Comparison of ENCODE assay signal across 8 cellular contexts in genomic region chr7:95396136-95397032, GRCh38. TPM values are rescaled to one million over a fixed set of nuclear protein-coding genes. Genes with fewer than 3 reads are reported as not detected.
DNase-seq lines count a peak whose midpoint lies in the region; ATAC-seq, FAIRE-seq and TF ChIP-seq lines count a peak whose summit lies in the region.

Gene PON3, minus strand, starts transcription at chr7:95396375. Its CDS starts 25 bp downstream, at chr7:95396350.

- no peaks in the 10 kb centered on the region for H3K9me3 ChIP-seq in breast epithelium
- no peaks in the 10 kb centered on the region for H3K9me3 ChIP-seq in lower lobe of right lung

- H3K36me3 ChIP-seq in KMS-11 (ENCODE audit: insufficient read depth) (no peaks in the 10 kb centered on the region; the same call in 1 of the 2 replicates), breast epithelium (no peaks in the 10 kb centered on the region), lower lobe of right lung (no peaks in the 10 kb centered on the region)

- peak within 1 kb of the TSS; percentile 9; the same call in 1 of the 2 replicates for H3K9ac ChIP-seq in KMS-11

- peak within 1 kb of the TSS; percentile 50 for H2AFZ ChIP-seq in KMS-11 (ENCODE audit: low read depth)

- H3K79me2 ChIP-seq in KMS-11 (ENCODE audit: insufficient read depth, low read depth): no peaks in the 10 kb centered on the region

- H4K20me1 ChIP-seq in KMS-11 (ENCODE audit: insufficient read depth): no peaks in the 10 kb centered on the region

- peak; percentile 29 for TF ChIP-seq CTCF in GM12873 (IDR thresholded peaks at IDR 0.05; ENCODE audit: insufficient read depth, low read depth, low read length, missing control alignments)
- peak; percentile 46 for TF ChIP-seq CTCF in KMS-11 (conservative IDR thresholded peaks at IDR 0.05; ENCODE audit: low read depth, low read length)
- TF ChIP-seq CTCF in breast epithelium (IDR thresholded peaks at IDR 0.05): peak in 1 of 3 donors; percentile 21
- peak; percentile 39 for TF ChIP-seq CTCF in lower lobe of right lung (IDR thresholded peaks at IDR 0.05)

- H3K27me3 ChIP-seq in KMS-11 (ENCODE audit: insufficient read depth, low read depth) (no peaks in the 10 kb centered on the region), breast epithelium (no peaks in the 10 kb centered on the region), lower lobe of right lung (ENCODE audit: low read depth) (no peaks in the 10 kb centered on the region)

- no peak within 1 kb of the TSS for H3K4me3 ChIP-seq in KMS-11 (IDR thresholded peaks at IDR 0.05; ENCODE audit: insufficient read depth, low read depth, low read length)
- peak within 1 kb of the TSS; percentile 41 to 80 (median 64) for H3K4me3 ChIP-seq in breast epithelium
- peak within 1 kb of the TSS; percentile 63 for H3K4me3 ChIP-seq in lower lobe of right lung

- peak within 1 kb of the TSS; percentile 43; the same call in 1 of the 2 replicates for H3K4me2 ChIP-seq in KMS-11

- H3K4me1 ChIP-seq in KMS-11 (ENCODE audit: low read depth, poor library complexity, severe bottlenecking): peaks cover 26% of the 10 kb centered on the region
- no peaks in the 10 kb centered on the region for H3K4me1 ChIP-seq in breast epithelium
- H3K4me1 ChIP-seq in lower lobe of right lung: no peaks in the 10 kb centered on the region

- H3K27ac ChIP-seq in KMS-11: no peak within 1 kb of the TSS
- H3K27ac ChIP-seq in breast epithelium: peak within 1 kb of the TSS; percentile 76 to 77
- peak within 1 kb of the TSS; percentile 80 for H3K27ac ChIP-seq in lower lobe of right lung

- intact Hi-C loops in breast epithelium (cut with DNase I; ENCODE audit: low total_unique reads) (no loop called here), lower lobe of right lung (cut with DNase I) (no loop called here)

- DNase-seq in breast epithelium (ENCODE audit: low spot score in 2 of 2): peak; percentile 22 to 56
- DNase-seq in lower lobe of right lung: peak; percentile 77
- DNase-seq in urothelium cell line (ENCODE audit: low spot score): peak; percentile 44
- DNase-seq in hepatic stellate cell (ENCODE audit: low spot score): no peak
- no peak for DNase-seq in NOMO-1 treated with DMSO at 0.1 percent for 48 hours (lab: John Stamatoyannopoulos, UW; ENCODE audit: unreplicated experiment)
- no peak for DNase-seq in D341Med (ENCODE audit: low spot score)

- no peak for FAIRE-seq in urothelium cell line (lab: Jason Lieb, UNC)

- no peak for TF ChIP-seq POLR2A in breast epithelium (IDR thresholded peaks at IDR 0.05)

- ATAC-seq in lower lobe of right lung: peak; percentile 96 to 97

RNA-seq across cellular contexts. Expression of gene PON3, which starts in this region (rescaled TPM):
- 10 to 100 TPM in 1 of 3 donors, 1 to 10 TPM in 2; 5.9 to 26.9 (median 8.5) TPM for total RNA-seq in breast epithelium
- total RNA-seq in lower lobe of right lung: 25.6 TPM

Comparison
In these comparisons a context has a peak if more than half of its experiments do, and no peak if none do; other contexts are left out.
1. DNase-seq: peak in breast epithelium (2 of 2), lower lobe of right lung (single experiment) and urothelium cell line (single experiment); none in hepatic stellate cell (single experiment), NOMO-1 treated with DMSO at 0.1 percent for 48 hours (single experiment) and D341Med (single experiment).